In genomic region chr3:191357909-191358308, GRCh38 we compare ENCODE assay signal across 26 cellular contexts. TPM values are rescaled to one million over a fixed set of nuclear protein-coding genes. Genes with fewer than 3 reads are reported as not detected.
DNase-seq lines count a peak whose midpoint lies in the region; ATAC-seq, FAIRE-seq and TF ChIP-seq lines count a peak whose summit lies in the region.
"Had no signal": no experiment of that assay in that cellular context is flagged by ENCODE, and none has a peak within 500 bp of the region (broad histone marks: within the 10 kb centered on the region; RNA-seq: fewer than 3 reads in every experiment).

No MANE protein-coding gene starts in this region.

- H3K27me3 Mint-ChIP-seq in endodermal cell (ENCODE audit: insufficient read depth): no peaks in the 10 kb centered on the region
- H3K27me3 Mint-ChIP-seq in osteocyte (ENCODE audit: unreplicated experiment): no peaks in the 10 kb centered on the region
- H3K27me3 Mint-ChIP-seq: activated CD4-positive, alpha-beta memory T cell treated with anti-CD3 and anti-CD28 coated beads, Interleukin-2, amount 10 ng/mL, durations not matched to agents 7 days and 5 days had no signal

- H3K27ac ChIP-seq in HUES6 (ENCODE audit: low read depth, low read length): peak overlapping the region; percentile 65
- H3K27ac ChIP-seq in endodermal cell (ENCODE audit: low read depth, low read length): no peak overlapping the region
- H3K27ac ChIP-seq in spleen: no peak overlapping the region
- H3K27ac ChIP-seq: C4-2B, SJCRH30 had no signal

- H3K4me3 ChIP-seq in HUES6 (ENCODE audit: low read depth, low read length) (no peak overlapping the region), endodermal cell (ENCODE audit: low read length) (no peak overlapping the region), spleen (no peak overlapping the region)
- H3K4me3 ChIP-seq: SJCRH30, upper lobe of left lung had no signal

- H3K9ac ChIP-seq in HUES6 (ENCODE audit: low read length) (no peak overlapping the region), endodermal cell (ENCODE audit: extremely low read depth, low read length, poor library complexity, severe bottlenecking) (no peak overlapping the region)

- peaks cover 53% of the 10 kb centered on the region for H3K4me1 ChIP-seq in HUES6 (ENCODE audit: control insufficient read depth, insufficient read depth, low read length)
- no peaks in the 10 kb centered on the region for H3K4me1 ChIP-seq in endodermal cell (ENCODE audit: control insufficient read depth, insufficient read depth, low read length)
- H3K4me1 ChIP-seq in spleen: peaks cover 4 to 67% (median 38%) of the 10 kb centered on the region in 6 donors

- ATAC-seq in HG03280 (IDR thresholded peaks at IDR 0.05; ENCODE audit: unreplicated experiment): no peak
- ATAC-seq: natural killer cell, Panc1 had no signal

- H3K27ac Mint-ChIP-seq in endodermal cell (no peak overlapping the region), osteocyte (ENCODE audit: unreplicated experiment) (peak overlapping the region; percentile 54)
- H3K27ac Mint-ChIP-seq: activated CD4-positive, alpha-beta memory T cell treated with anti-CD3 and anti-CD28 coated beads, Interleukin-2, amount 10 ng/mL, durations not matched to agents 7 days and 5 days; natural killer cell had no signal

- H3K9me3 ChIP-seq in HUES6 (ENCODE audit: control insufficient read depth, insufficient read depth, low read depth, low read length) (no peaks in the 10 kb centered on the region), endodermal cell (ENCODE audit: control insufficient read depth, low read length) (no peaks in the 10 kb centered on the region), spleen (no peaks in the 10 kb centered on the region)
- H3K9me3 ChIP-seq: SJCRH30, upper lobe of left lung had no signal

- H3K9me3 Mint-ChIP-seq in endodermal cell (no peaks in the 10 kb centered on the region), osteocyte (ENCODE audit: unreplicated experiment) (no peaks in the 10 kb centered on the region)
- H3K9me3 Mint-ChIP-seq: activated CD4-positive, alpha-beta memory T cell treated with anti-CD3 and anti-CD28 coated beads, Interleukin-2, amount 10 ng/mL, durations not matched to agents 7 days and 5 days; natural killer cell had no signal

- H3K4me1 Mint-ChIP-seq in endodermal cell: peaks cover 31% of the 10 kb centered on the region
- peaks cover 35% of the 10 kb centered on the region for H3K4me1 Mint-ChIP-seq in osteocyte (ENCODE audit: unreplicated experiment)

- H3K36me3 Mint-ChIP-seq in endodermal cell (ENCODE audit: low read depth) (peaks cover 36% of the 10 kb centered on the region), osteocyte (ENCODE audit: unreplicated experiment) (peaks cover 41% of the 10 kb centered on the region)

- H3K4me3 Mint-ChIP-seq in endodermal cell (no peak overlapping the region), osteocyte (ENCODE audit: unreplicated experiment) (no peak overlapping the region)
- H3K4me3 Mint-ChIP-seq: activated CD4-positive, alpha-beta memory T cell treated with anti-CD3 and anti-CD28 coated beads, Interleukin-2, amount 10 ng/mL, durations not matched to agents 7 days and 5 days; natural killer cell had no signal

- no peak for TF ChIP-seq CTCF in endodermal cell (conservative IDR thresholded peaks at IDR 0.05)
- TF ChIP-seq CTCF in osteocyte (IDR thresholded peaks at IDR 0.05): no peak
- no peak for TF ChIP-seq CTCF in spleen (IDR thresholded peaks at IDR 0.05 in 8 of 11, conservative IDR thresholded peaks at IDR 0.05 in 3 of 11)

- DNase-seq in GM18507 (ENCODE audit: extremely low spot score, insufficient read length, low read depth) (no peak), endodermal cell (peak; percentile 55), osteocyte (ENCODE audit: extremely low spot score, unreplicated experiment) (no peak), NCI-H1930 (lab: John Stamatoyannopoulos, UW) (no peak), spleen (no peak)
- DNase-seq: activated CD4-positive, alpha-beta memory T cell treated with anti-CD3 and anti-CD28 coated beads, Interleukin-2, amount 10 ng/mL, durations not matched to agents 7 days and 5 days; activated CD4-positive, CD25-positive, alpha-beta regulatory T cell; activated CD8-positive, alpha-beta memory T cell treated with anti-CD3 and anti-CD28 coated beads, Interleukin-2, amount 50 U/mL, for 48 hours; activated naive CD4-positive, alpha-beta T cell treated with anti-CD3 and anti-CD28 coated beads, Interleukin-2, amount 50 U/mL, for 16 hours; amniotic stem cell; DMS79 treated with DMSO at 0.1 percent for 48 hours; effector CD4-positive, alpha-beta T cell; midbrain; natural killer cell; NCI-H1105; NCI-H187 treated with DMSO at 0.1 percent for 48 hours; NCI-H2227 treated with DMSO at 0.1 percent for 48 hours; NCI-H69; SJCRH30; upper lobe of left lung had no signal

- 95 to 97% methylated on average over 6 of the region's 6 CpGs for WGBS in endodermal cell (ENCODE audit: insufficient coverage in 1 of 2, insufficient read length in 1 of 2), 2 experiments
- WGBS in spleen, 5 donors: 89 to 94% (median 91%) methylated on average over 6 of the region's 6 CpGs

- intact Hi-C loops in spleen (cut with DNase I; ENCODE audit: low total_unique reads): no loop called here

- no peak for TF ChIP-seq POLR2A in spleen (IDR thresholded peaks at IDR 0.05)

- H3K27me3 ChIP-seq in HUES6 (ENCODE audit: control insufficient read depth, insufficient read depth, low read length) (no peaks in the 10 kb centered on the region), endodermal cell (ENCODE audit: control insufficient read depth, insufficient read depth, low read length, poor library complexity, severe bottlenecking) (no peaks in the 10 kb centered on the region), spleen (replicated peaks in 1 of 7) (no peaks in the 10 kb centered on the region)
- H3K27me3 ChIP-seq: SJCRH30, upper lobe of left lung had no signal

- peak; percentile 12 for FAIRE-seq in GM18507 (lab: Jason Lieb, UNC)
- FAIRE-seq: colon had no signal

- H3K36me3 ChIP-seq in HUES6 (ENCODE audit: control insufficient read depth, insufficient read depth, low read length) (peaks cover 14% of the 10 kb centered on the region), endodermal cell (ENCODE audit: control insufficient read depth, insufficient read depth, low read length) (peaks cover 58% of the 10 kb centered on the region), spleen (peaks cover 0 to 58% (median 35%) of the 10 kb centered on the region in 6 donors)

RNA-seq across cellular contexts. Expression of gene UTS2B, which starts 27.6 kb away (rescaled TPM):
- total RNA-seq in endodermal cell (under 1 TPM in 1 of 2 donors, not detected in 1; 0.90 TPM), osteocyte (0.55 and 0.75 TPM in 2 replicates), spleen (1 to 10 TPM in 3 of 7 donors, under 1 TPM in 3, not detected in 1; 0.25 to 3.2 (median 1.1) TPM)
- polyA plus RNA-seq in endodermal cell (2013, experiment 1 of 2): 0.36 TPM
- polyA plus RNA-seq in endodermal cell (2013, experiment 2 of 2): not detected
- polyA plus RNA-seq in spleen: under 1 TPM; 0.20 to 0.54 (median 0.29) TPM
- total RNA-seq: activated CD4-positive, alpha-beta memory T cell treated with anti-CD3 and anti-CD28 coated beads, Interleukin-2, amount 10 ng/mL, durations not matched to agents 7 days and 5 days; SJCRH30; skeletal muscle tissue had no signal

RNA-seq across cellular contexts. Expression of gene CCDC50, which starts 28.7 kb away (rescaled TPM):
- total RNA-seq in endodermal cell (10 to 100 TPM; 41.8 to 48.6 TPM), osteocyte (75.5 and 86.7 TPM in 2 replicates), spleen (100 to 1,000 TPM; 100 to 167 (median 117) TPM)
- polyA plus RNA-seq in endodermal cell (2013, experiment 1 of 2): 62.5 TPM
- polyA plus RNA-seq in endodermal cell (2013, experiment 2 of 2): 65.1 TPM
- polyA plus RNA-seq in spleen: 10 to 100 TPM; 42.5 to 57.7 (median 42.7) TPM
